Comparison of ENCODE assay signal across 1 cellular context in the genomic region with DNA sequence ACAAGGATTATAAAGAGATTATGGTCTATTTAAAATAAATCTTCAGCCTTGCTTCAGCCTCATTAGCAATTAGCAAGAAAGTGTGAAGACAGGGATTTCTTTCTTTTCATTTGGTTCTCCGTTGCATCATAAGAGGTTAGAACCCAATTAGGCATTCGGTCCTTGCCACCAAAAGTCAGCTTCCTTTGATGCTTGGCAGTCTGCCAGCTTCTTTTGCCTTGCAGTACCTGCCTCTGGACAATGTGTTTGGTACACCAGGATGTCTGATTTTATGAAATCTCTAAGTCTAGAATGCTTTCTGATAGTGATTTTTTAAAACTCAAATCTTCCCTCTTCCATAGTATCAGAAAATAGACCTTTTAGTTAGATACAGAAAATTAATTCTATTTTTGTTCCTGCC.
TF ChIP-seq lines count a peak whose summit lies in the region.

No MANE protein-coding gene starts in this region.

TF ChIP-seq in GM23338, 12 proteins besides CTCF, POLR2A, EP300 and RAD21 (continued from another document):
- TF ChIP-seq, protein P1, sequence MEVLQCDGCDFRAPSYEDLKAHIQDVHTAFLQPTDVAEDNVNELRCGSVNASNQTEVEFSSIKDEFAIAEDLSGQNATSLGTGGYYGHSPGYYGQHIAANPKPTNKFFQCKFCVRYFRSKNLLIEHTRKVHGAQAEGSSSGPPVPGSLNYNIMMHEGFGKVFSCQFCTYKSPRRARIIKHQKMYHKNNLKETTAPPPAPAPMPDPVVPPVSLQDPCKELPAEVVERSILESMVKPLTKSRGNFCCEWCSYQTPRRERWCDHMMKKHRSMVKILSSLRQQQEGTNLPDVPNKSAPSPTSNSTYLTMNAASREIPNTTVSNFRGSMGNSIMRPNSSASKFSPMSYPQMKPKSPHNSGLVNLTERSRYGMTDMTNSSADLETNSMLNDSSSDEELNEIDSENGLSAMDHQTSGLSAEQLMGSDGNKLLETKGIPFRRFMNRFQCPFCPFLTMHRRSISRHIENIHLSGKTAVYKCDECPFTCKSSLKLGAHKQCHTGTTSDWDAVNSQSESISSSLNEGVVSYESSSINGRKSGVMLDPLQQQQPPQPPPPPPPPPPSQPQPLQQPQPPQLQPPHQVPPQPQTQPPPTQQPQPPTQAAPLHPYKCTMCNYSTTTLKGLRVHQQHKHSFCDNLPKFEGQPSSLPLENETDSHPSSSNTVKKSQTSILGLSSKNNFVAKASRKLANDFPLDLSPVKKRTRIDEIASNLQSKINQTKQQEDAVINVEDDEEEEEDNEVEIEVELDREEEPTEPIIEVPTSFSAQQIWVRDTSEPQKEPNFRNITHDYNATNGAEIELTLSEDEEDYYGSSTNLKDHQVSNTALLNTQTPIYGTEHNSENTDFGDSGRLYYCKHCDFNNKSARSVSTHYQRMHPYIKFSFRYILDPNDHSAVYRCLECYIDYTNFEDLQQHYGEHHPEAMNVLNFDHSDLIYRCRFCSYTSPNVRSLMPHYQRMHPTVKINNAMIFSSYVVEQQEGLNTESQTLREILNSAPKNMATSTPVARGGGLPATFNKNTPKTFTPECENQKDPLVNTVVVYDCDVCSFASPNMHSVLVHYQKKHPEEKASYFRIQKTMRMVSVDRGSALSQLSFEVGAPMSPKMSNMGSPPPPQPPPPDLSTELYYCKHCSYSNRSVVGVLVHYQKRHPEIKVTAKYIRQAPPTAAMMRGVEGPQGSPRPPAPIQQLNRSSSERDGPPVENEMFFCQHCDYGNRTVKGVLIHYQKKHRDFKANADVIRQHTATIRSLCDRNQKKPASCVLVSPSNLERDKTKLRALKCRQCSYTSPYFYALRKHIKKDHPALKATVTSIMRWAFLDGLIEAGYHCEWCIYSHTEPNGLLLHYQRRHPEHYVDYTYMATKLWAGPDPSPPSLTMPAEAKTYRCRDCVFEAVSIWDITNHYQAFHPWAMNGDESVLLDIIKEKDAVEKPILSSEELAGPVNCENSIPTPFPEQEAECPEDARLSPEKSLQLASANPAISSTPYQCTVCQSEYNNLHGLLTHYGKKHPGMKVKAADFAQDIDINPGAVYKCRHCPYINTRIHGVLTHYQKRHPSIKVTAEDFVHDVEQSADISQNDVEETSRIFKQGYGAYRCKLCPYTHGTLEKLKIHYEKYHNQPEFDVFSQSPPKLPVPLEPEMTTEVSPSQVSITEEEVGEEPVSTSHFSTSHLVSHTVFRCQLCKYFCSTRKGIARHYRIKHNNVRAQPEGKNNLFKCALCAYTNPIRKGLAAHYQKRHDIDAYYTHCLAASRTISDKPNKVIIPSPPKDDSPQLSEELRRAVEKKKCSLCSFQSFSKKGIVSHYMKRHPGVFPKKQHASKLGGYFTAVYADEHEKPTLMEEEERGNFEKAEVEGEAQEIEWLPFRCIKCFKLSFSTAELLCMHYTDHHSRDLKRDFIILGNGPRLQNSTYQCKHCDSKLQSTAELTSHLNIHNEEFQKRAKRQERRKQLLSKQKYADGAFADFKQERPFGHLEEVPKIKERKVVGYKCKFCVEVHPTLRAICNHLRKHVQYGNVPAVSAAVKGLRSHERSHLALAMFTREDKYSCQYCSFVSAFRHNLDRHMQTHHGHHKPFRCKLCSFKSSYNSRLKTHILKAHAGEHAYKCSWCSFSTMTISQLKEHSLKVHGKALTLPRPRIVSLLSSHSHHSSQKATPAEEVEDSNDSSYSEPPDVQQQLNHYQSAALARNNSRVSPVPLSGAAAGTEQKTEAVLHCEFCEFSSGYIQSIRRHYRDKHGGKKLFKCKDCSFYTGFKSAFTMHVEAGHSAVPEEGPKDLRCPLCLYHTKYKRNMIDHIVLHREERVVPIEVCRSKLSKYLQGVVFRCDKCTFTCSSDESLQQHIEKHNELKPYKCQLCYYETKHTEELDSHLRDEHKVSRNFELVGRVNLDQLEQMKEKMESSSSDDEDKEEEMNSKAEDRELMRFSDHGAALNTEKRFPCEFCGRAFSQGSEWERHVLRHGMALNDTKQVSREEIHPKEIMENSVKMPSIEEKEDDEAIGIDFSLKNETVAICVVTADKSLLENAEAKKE (CRISPR knock-in tag; IDR thresholded peaks at IDR 0.05) = no peak
- no peak for TF ChIP-seq NANOG (IDR thresholded peaks at IDR 0.05; ENCODE audit: borderline replicate concordance)
- TF ChIP-seq, protein P2, sequence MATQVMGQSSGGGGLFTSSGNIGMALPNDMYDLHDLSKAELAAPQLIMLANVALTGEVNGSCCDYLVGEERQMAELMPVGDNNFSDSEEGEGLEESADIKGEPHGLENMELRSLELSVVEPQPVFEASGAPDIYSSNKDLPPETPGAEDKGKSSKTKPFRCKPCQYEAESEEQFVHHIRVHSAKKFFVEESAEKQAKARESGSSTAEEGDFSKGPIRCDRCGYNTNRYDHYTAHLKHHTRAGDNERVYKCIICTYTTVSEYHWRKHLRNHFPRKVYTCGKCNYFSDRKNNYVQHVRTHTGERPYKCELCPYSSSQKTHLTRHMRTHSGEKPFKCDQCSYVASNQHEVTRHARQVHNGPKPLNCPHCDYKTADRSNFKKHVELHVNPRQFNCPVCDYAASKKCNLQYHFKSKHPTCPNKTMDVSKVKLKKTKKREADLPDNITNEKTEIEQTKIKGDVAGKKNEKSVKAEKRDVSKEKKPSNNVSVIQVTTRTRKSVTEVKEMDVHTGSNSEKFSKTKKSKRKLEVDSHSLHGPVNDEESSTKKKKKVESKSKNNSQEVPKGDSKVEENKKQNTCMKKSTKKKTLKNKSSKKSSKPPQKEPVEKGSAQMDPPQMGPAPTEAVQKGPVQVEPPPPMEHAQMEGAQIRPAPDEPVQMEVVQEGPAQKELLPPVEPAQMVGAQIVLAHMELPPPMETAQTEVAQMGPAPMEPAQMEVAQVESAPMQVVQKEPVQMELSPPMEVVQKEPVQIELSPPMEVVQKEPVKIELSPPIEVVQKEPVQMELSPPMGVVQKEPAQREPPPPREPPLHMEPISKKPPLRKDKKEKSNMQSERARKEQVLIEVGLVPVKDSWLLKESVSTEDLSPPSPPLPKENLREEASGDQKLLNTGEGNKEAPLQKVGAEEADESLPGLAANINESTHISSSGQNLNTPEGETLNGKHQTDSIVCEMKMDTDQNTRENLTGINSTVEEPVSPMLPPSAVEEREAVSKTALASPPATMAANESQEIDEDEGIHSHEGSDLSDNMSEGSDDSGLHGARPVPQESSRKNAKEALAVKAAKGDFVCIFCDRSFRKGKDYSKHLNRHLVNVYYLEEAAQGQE (IDR thresholded peaks at IDR 0.05; ENCODE audit: unreplicated experiment) = no peak
- TF ChIP-seq STAT1 (IDR thresholded peaks at IDR 0.05; ENCODE audit: unreplicated experiment) = no peak
- TF ChIP-seq CREB1 (CRISPR knock-in tag; IDR thresholded peaks at IDR 0.05; ENCODE audit: low read depth) = no peak
- TF ChIP-seq EZH2 (IDR thresholded peaks at IDR 0.05; ENCODE audit: low read depth, unreplicated experiment) = no peak
